ENCODE assay signal across 24 cellular contexts in the genomic region with DNA sequence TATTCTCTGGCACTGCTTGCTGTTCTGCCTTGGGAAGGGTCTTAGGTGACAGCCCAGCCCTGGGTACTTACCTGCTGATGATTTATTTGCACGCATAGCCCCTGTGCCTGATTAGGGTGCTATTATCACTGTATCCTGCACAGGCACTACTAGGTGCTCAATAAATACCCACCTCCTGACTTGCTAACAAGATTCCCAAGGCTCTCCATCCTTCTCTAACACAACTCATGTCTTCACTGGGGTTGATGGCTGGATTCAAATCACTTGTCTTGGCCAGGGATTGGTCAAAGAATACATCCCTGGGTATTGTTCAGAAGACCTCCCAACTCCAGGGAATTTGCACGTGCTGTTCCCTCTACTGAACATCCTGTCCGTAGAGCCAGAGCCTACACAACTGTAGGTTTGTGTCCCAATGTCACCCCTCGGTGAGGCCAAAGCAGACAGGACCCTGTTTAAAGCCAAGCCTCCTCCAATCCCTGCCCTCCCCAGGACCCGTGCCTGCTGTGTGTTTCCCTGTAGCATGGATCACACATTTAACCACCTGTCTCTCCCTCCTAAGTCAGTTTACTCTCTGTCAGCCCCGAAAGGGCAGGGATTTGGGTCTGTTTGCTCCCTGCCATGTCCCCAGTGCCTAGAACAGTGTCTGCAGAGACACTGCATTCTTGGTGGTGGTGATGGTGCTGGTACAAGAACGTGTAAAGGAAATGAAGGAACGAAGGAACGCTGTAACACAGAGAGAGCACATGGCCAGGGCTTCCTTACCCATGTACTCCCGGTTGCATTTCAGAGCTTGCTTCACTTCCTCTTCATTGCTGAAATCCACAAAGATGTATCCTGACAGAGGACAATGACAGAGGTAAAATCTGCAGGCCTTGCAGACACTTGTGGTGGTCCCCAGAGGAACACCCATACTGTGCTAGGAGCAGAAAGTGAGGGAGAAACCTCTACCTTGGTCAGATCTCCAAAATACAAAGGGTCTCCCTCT.
"Had no signal": no experiment of that assay in that cellular context is flagged by ENCODE, and none has a peak within 500 bp of the region (broad histone marks: within the 10 kb centered on the region; RNA-seq: fewer than 3 reads in every experiment).

No MANE protein-coding gene starts in this region.

- H3K9me3 Mint-ChIP-seq: activated CD4-positive, alpha-beta memory T cell treated with anti-CD3 and anti-CD28 coated beads for 36 hours; activated CD4-positive, alpha-beta T cell treated with anti-CD3 and anti-CD28 coated beads, Interleukin-2, amount 10 ng/mL, durations not matched to agents 24 days and 14 days; activated naive CD4-positive, alpha-beta T cell treated with anti-CD3 and anti-CD28 coated beads, Interleukin-2, amount 50 U/mL, for 24 hours; activated T-helper 2 cell treated with anti-CD3 and anti-CD28 coated beads, Interferon-gamma antibody, Interleukin-2, Interleukin-4, amounts not matched to agents 10 μg/mL and 5 μg/mL and 100 μg/mL, durations not matched to agents 14 hours and 24 hours and 36 hours; naive thymus-derived CD4-positive, alpha-beta T cell; neural progenitor cell; stimulated activated naive B cell treated with anti-CD40 and anti-IgM and Interleukin-4, amounts not matched to agents 10 μg/mL and 1 μg/mL and 100 μg/mL, for 72 hours had no signal

- DNase-seq: activated CD4-positive, alpha-beta memory T cell treated with anti-CD3 and anti-CD28 coated beads for 36 hours; activated CD4-positive, alpha-beta T cell treated with anti-CD3 and anti-CD28 coated beads, Interleukin-2, amount 10 ng/mL, durations not matched to agents 24 days and 14 days; activated CD4-positive, CD25-positive, alpha-beta regulatory T cell treated with anti-CD3 and anti-CD28 coated beads, Interleukin-2, amount 50 U/mL, for 72 hours; activated CD8-positive, alpha-beta memory T cell treated with anti-CD3 and anti-CD28 coated beads, Interleukin-2, amount 50 U/mL, for 4 hours; activated T-cell treated with anti-CD3 and anti-CD28 coated beads, Interleukin-2, amount 50 U/mL, for 1 hour; anterior cingulate cortex; dermis blood vessel endothelial cell; effector CD4-positive, alpha-beta T cell; islet precursor cell; midbrain; naive thymus-derived CD4-positive, alpha-beta T cell; occipital lobe; stimulated activated CD4-positive, alpha-beta T cell treated with anti-CD3 and anti-CD28 coated beads, Interleukin-1b, Interleukin-23, amount 100 ng/mL, for 48 hours; stimulated activated CD4-positive, alpha-beta T cell treated with anti-CD3 and anti-CD28 coated beads, Interleukin-4, amount 100 ng/mL, for 4 hours; stimulated activated CD8-positive, alpha-beta memory T cell treated with anti-CD3 and anti-CD28 coated beads, Interleukin-4, amount 100 ng/mL, for 48 hours; stimulated activated naive B cell treated with anti-CD40 and anti-IgM and Interleukin-4, amounts not matched to agents 10 μg/mL and 1 μg/mL and 100 μg/mL, for 72 hours; stomach; T-helper 17 cell; T1000; thyroid gland; upper lobe of right lung had no signal

- H3K27ac Mint-ChIP-seq: activated CD4-positive, alpha-beta memory T cell treated with anti-CD3 and anti-CD28 coated beads for 36 hours; activated CD4-positive, alpha-beta T cell treated with anti-CD3 and anti-CD28 coated beads, Interleukin-2, amount 10 ng/mL, durations not matched to agents 24 days and 14 days; activated T-helper 2 cell treated with anti-CD3 and anti-CD28 coated beads, Interferon-gamma antibody, Interleukin-2, Interleukin-4, amounts not matched to agents 10 μg/mL and 5 μg/mL and 100 μg/mL, durations not matched to agents 14 hours and 24 hours and 36 hours; neural progenitor cell; stimulated activated naive B cell treated with anti-CD40 and anti-IgM and Interleukin-4, amounts not matched to agents 10 μg/mL and 1 μg/mL and 100 μg/mL, for 72 hours; T-helper 17 cell had no signal

- ATAC-seq: naive thymus-derived CD4-positive, alpha-beta T cell; stimulated activated naive B cell treated with anti-CD40 and anti-IgM and Interleukin-4, amounts not matched to agents 10 μg/mL and 1 μg/mL and 100 μg/mL, for 72 hours; T-helper 17 cell; upper lobe of right lung had no signal

- H3K27me3 Mint-ChIP-seq: activated CD4-positive, alpha-beta memory T cell treated with anti-CD3 and anti-CD28 coated beads for 36 hours; activated CD4-positive, alpha-beta T cell treated with anti-CD3 and anti-CD28 coated beads, Interleukin-2, amount 10 ng/mL, durations not matched to agents 24 days and 14 days; activated naive CD4-positive, alpha-beta T cell treated with anti-CD3 and anti-CD28 coated beads, Interleukin-2, amount 50 U/mL, for 24 hours; naive thymus-derived CD4-positive, alpha-beta T cell; stimulated activated naive B cell treated with anti-CD40 and anti-IgM and Interleukin-4, amounts not matched to agents 10 μg/mL and 1 μg/mL and 100 μg/mL, for 72 hours; T-helper 17 cell had no signal

- H3K4me3 Mint-ChIP-seq: activated CD4-positive, alpha-beta memory T cell treated with anti-CD3 and anti-CD28 coated beads for 36 hours; activated CD4-positive, alpha-beta T cell treated with anti-CD3 and anti-CD28 coated beads, Interleukin-2, amount 10 ng/mL, durations not matched to agents 24 days and 14 days; activated naive CD4-positive, alpha-beta T cell treated with anti-CD3 and anti-CD28 coated beads, Interleukin-2, amount 50 U/mL, for 24 hours; naive thymus-derived CD4-positive, alpha-beta T cell; neural progenitor cell; stimulated activated naive B cell treated with anti-CD40 and anti-IgM and Interleukin-4, amounts not matched to agents 10 μg/mL and 1 μg/mL and 100 μg/mL, for 72 hours; T-helper 17 cell had no signal

- H3K4me1 Mint-ChIP-seq: activated CD4-positive, alpha-beta T cell treated with anti-CD3 and anti-CD28 coated beads, Interleukin-2, amount 10 ng/mL, durations not matched to agents 24 days and 14 days; activated naive CD4-positive, alpha-beta T cell treated with anti-CD3 and anti-CD28 coated beads, Interleukin-2, amount 50 U/mL, for 24 hours; naive thymus-derived CD4-positive, alpha-beta T cell; neural progenitor cell; stimulated activated naive B cell treated with anti-CD40 and anti-IgM and Interleukin-4, amounts not matched to agents 10 μg/mL and 1 μg/mL and 100 μg/mL, for 72 hours; T-helper 17 cell had no signal
